8 cellular contexts compared by ENCODE assay signal in genomic region chr5:35651002-35651756, GRCh38. TPM values are rescaled to one million over a fixed set of nuclear protein-coding genes. Genes with fewer than 3 reads are reported as not detected.
DNase-seq lines count a peak whose midpoint lies in the region; ATAC-seq lines count a peak whose summit lies in the region.

No MANE protein-coding gene starts in this region.

- no peaks in the 10 kb centered on the region for H3K27me3 Mint-ChIP-seq in activated naive CD8-positive, alpha-beta T cell treated with anti-CD3 and anti-CD28 coated beads, Interleukin-2, amount 50 U/mL, for 24 hours

- no peak overlapping the region for H3K4me3 Mint-ChIP-seq in activated naive CD8-positive, alpha-beta T cell treated with anti-CD3 and anti-CD28 coated beads, Interleukin-2, amount 50 U/mL, for 24 hours

- no peaks in the 10 kb centered on the region for H3K4me1 Mint-ChIP-seq in activated naive CD8-positive, alpha-beta T cell treated with anti-CD3 and anti-CD28 coated beads, Interleukin-2, amount 50 U/mL, for 24 hours

- no peaks in the 10 kb centered on the region for H3K36me3 Mint-ChIP-seq in activated naive CD8-positive, alpha-beta T cell treated with anti-CD3 and anti-CD28 coated beads, Interleukin-2, amount 50 U/mL, for 24 hours (ENCODE audit: low read depth)

- H3K27ac Mint-ChIP-seq in activated naive CD8-positive, alpha-beta T cell treated with anti-CD3 and anti-CD28 coated beads, Interleukin-2, amount 50 U/mL, for 24 hours: no peak overlapping the region

- ATAC-seq in HG02798 (IDR thresholded peaks at IDR 0.05; ENCODE audit: poor library complexity, unreplicated experiment) (peak; percentile 52), GM21717 (IDR thresholded peaks at IDR 0.05; ENCODE audit: unreplicated experiment) (no peak)
- ATAC-seq in activated naive CD8-positive, alpha-beta T cell treated with anti-CD3 and anti-CD28 coated beads, Interleukin-2, amount 50 U/mL, for 24 hours: peak; percentile 94

- DNase-seq in ELR (ENCODE audit: low read depth) (peak; percentile 75), SKM-1 (lab: John Stamatoyannopoulos, UW; ENCODE audit: unreplicated experiment) (peak; percentile 40), kidney tubule cell (ENCODE audit: low spot score) (peak; percentile 45), mesenteric fat pad (ENCODE audit: low spot score) (no peak)
- peak; percentile 56 for DNase-seq in activated naive CD8-positive, alpha-beta T cell treated with anti-CD3 and anti-CD28 coated beads, Interleukin-2, amount 50 U/mL, for 24 hours
- DNase-seq in stimulated activated CD8-positive, alpha-beta memory T cell treated with anti-CD3 and anti-CD28 coated beads, Interleukin-4, amount 100 ng/mL, for 1 hour (ENCODE audit: low read depth in 2 of 2, low spot score in 1 of 2): peak; percentile 25 to 32

- H3K9me3 Mint-ChIP-seq in activated naive CD8-positive, alpha-beta T cell treated with anti-CD3 and anti-CD28 coated beads, Interleukin-2, amount 50 U/mL, for 24 hours: no peaks in the 10 kb centered on the region

RNA-seq across cellular contexts. Expression of gene SPEF2, which starts 33.5 kb away (rescaled TPM):
- total RNA-seq in mesenteric fat pad: 2.3 TPM
